In genomic region chr1:169113613-169114119, GRCh38 we compare ENCODE assay signal across 11 cellular contexts. TPM values are rescaled to one million over a fixed set of nuclear protein-coding genes. Genes with fewer than 3 reads are reported as not detected.
A peak's percentile ranks its signal among the peaks of the same experiment; 100 is the strongest.
DNase-seq lines count a peak whose midpoint lies in the region; ATAC-seq and TF ChIP-seq lines count a peak whose summit lies in the region.
"Had no signal": no experiment of that assay in that cellular context is flagged by ENCODE, and none has a peak within 500 bp of the region (broad histone marks: within the 10 kb centered on the region; RNA-seq: fewer than 3 reads in every experiment).

No MANE protein-coding gene starts in this region.

- H2BK120ac ChIP-seq in mesenchymal stem cell (ENCODE audit: low read depth, low read length): peak overlapping the region; percentile 50

- peak overlapping the region; percentile 16 to 52 for H3K4ac ChIP-seq in mesenchymal stem cell (ENCODE audit: low read depth in 1 of 2, low read length in 2 of 2)

- H2BK12ac ChIP-seq in mesenchymal stem cell (ENCODE audit: low read length in 2 of 2): peak overlapping the region in 1 of 2 experiments; percentile 70

- H2AK5ac ChIP-seq in mesenchymal stem cell (ENCODE audit: low read length, severe bottlenecking): peak overlapping the region; percentile 62

- H3K23ac ChIP-seq in mesenchymal stem cell (ENCODE audit: low read length in 2 of 2): no peak overlapping the region

- peaks cover 20% of the 10 kb centered on the region for H3K79me1 ChIP-seq in mesenchymal stem cell (replicated peaks; ENCODE audit: low read length, poor library complexity, severe bottlenecking)

- H3K4me3 Mint-ChIP-seq in T-helper 17 cell: no peak overlapping the region
- H3K4me3 Mint-ChIP-seq: activated naive CD8-positive, alpha-beta T cell treated with anti-CD3 and anti-CD28 coated beads, Interleukin-2, amount 10 ng/mL, durations not matched to agents 7 days and 5 days had no signal

- H3K4me3 ChIP-seq in AG10803 (ENCODE audit: low read length): no peak overlapping the region
- peak overlapping the region in 1 of 2 donors; percentile 41 for H3K4me3 ChIP-seq in duodenal mucosa (ENCODE audit: low read depth in 1 of 2, low read length in 2 of 2)
- no peak overlapping the region for H3K4me3 ChIP-seq in mesenchymal stem cell (ENCODE audit: insufficient read depth in 1 of 2, low read depth in 1 of 2, low read length in 2 of 2)

- DNase-seq in AG10803 (ENCODE audit: low read depth): peak; percentile 90
- DNase-seq in M059J (ENCODE audit: low read depth): peak; percentile 99
- DNase-seq in mesenchymal stem cell: peak; percentile 94
- DNase-seq in effector CD4-positive, alpha-beta T cell: no peak
- no peak for DNase-seq in NCI-H146 (lab: John Stamatoyannopoulos, UW)
- DNase-seq in SHP77 treated with DMSO at 0.1 percent for 48 hours (lab: John Stamatoyannopoulos, UW): no peak
- DNase-seq in T-helper 17 cell: no peak
- DNase-seq: activated naive CD8-positive, alpha-beta T cell treated with anti-CD3 and anti-CD28 coated beads, Interleukin-2, amount 10 ng/mL, durations not matched to agents 7 days and 5 days; OCI-M1; retina had no signal

- H3K4me2 ChIP-seq in mesenchymal stem cell (ENCODE audit: low read length, poor library complexity, severe bottlenecking): no peak overlapping the region

- peak overlapping the region; percentile 9 to 80 for H3K18ac ChIP-seq in mesenchymal stem cell (ENCODE audit: low read depth in 1 of 2, low read length in 2 of 2)

- H4K91ac ChIP-seq in mesenchymal stem cell (ENCODE audit: low read length): peak overlapping the region; percentile 65

- peaks cover 4% of the 10 kb centered on the region for H3K36me3 Mint-ChIP-seq in T-helper 17 cell (ENCODE audit: low read depth)

- H2BK5ac ChIP-seq in mesenchymal stem cell (ENCODE audit: low read depth, low read length, poor library complexity, severe bottlenecking): peak overlapping the region; percentile 49

- H3K27me3 Mint-ChIP-seq in T-helper 17 cell: peaks cover 10% of the 10 kb centered on the region
- H3K27me3 Mint-ChIP-seq: activated naive CD8-positive, alpha-beta T cell treated with anti-CD3 and anti-CD28 coated beads, Interleukin-2, amount 10 ng/mL, durations not matched to agents 7 days and 5 days had no signal

- no peaks in the 10 kb centered on the region for H3K9me3 ChIP-seq in duodenal mucosa (ENCODE audit: control insufficient read depth in 1 of 2, low read length in 2 of 2)
- no peaks in the 10 kb centered on the region for H3K9me3 ChIP-seq in mesenchymal stem cell (ENCODE audit: control insufficient read depth, low read length)
- H3K9me3 ChIP-seq in T-helper 17 cell (ENCODE audit: control insufficient read depth, low read length, poor library complexity, severe bottlenecking): no peaks in the 10 kb centered on the region

- peak overlapping the region; percentile 60 for H2BK15ac ChIP-seq in mesenchymal stem cell (ENCODE audit: low read depth, poor library complexity, severe bottlenecking)

- no peak for TF ChIP-seq CTCF in AG10803 (conservative IDR thresholded peaks at IDR 0.05; ENCODE audit: low read length)

- H3K14ac ChIP-seq in mesenchymal stem cell (ENCODE audit: low read length in 2 of 2): no peak overlapping the region

- H2AFZ ChIP-seq in mesenchymal stem cell (ENCODE audit: low read depth, low read length): no peak overlapping the region

- H3K36me3 ChIP-seq in duodenal mucosa (ENCODE audit: control insufficient read depth in 1 of 2, insufficient read depth in 2 of 2, low read length in 2 of 2) (peaks cover 36 to 54% of the 10 kb centered on the region in 2 donors), mesenchymal stem cell (ENCODE audit: control insufficient read depth in 1 of 2, insufficient read depth in 2 of 2, low read depth in 1 of 2, low read length in 2 of 2) (peaks cover 0 to 23% of the 10 kb centered on the region in 2 experiments)

- no peak for ATAC-seq in T-helper 17 cell

- H4K8ac ChIP-seq in mesenchymal stem cell (ENCODE audit: low read length): peak overlapping the region; percentile 70

- peaks cover 16% of the 10 kb centered on the region for H3K4me1 Mint-ChIP-seq in T-helper 17 cell

- H3K4me1 ChIP-seq in duodenal mucosa (ENCODE audit: control insufficient read depth in 1 of 2, insufficient read depth in 2 of 2, low read length in 2 of 2) (peaks cover 67 to 72% of the 10 kb centered on the region in 2 donors), mesenchymal stem cell (ENCODE audit: control insufficient read depth, insufficient read depth, low read depth, low read length) (peaks cover 20% of the 10 kb centered on the region)

- no peaks in the 10 kb centered on the region for H3K27me3 ChIP-seq in duodenal mucosa (ENCODE audit: control insufficient read depth in 1 of 2, insufficient read depth in 2 of 2, low read length in 2 of 2)
- H3K27me3 ChIP-seq in mesenchymal stem cell (ENCODE audit: control insufficient read depth in 1 of 2, insufficient read depth in 1 of 2, low read length in 2 of 2): no peaks in the 10 kb centered on the region

- H3K27ac ChIP-seq in duodenal mucosa (ENCODE audit: low read depth, low read length) (peak overlapping the region; percentile 54), mesenchymal stem cell (ENCODE audit: low read length, poor library complexity, severe bottlenecking) (peak overlapping the region; percentile 82)

- H3K9ac ChIP-seq in duodenal mucosa (ENCODE audit: low read depth in 1 of 2, low read length in 2 of 2) (peak overlapping the region in 1 of 2 donors; percentile 9), mesenchymal stem cell (ENCODE audit: low read length) (peak overlapping the region; percentile 63)

- no peak overlapping the region for H3K27ac Mint-ChIP-seq in T-helper 17 cell
- H3K27ac Mint-ChIP-seq: activated naive CD8-positive, alpha-beta T cell treated with anti-CD3 and anti-CD28 coated beads, Interleukin-2, amount 10 ng/mL, durations not matched to agents 7 days and 5 days had no signal

- 41% methylated on average over 4 of the region's 4 CpGs for WGBS in mesenchymal stem cell

RNA-seq across cellular contexts. Expression of gene ATP1B1, which starts 7.2 kb away (rescaled TPM):
- total RNA-seq in M059J (2014; rRNA removed; shearing (Covaris generic)): 68.2 and 71.0 TPM in 2 replicates
- 59.9 TPM for polyA plus RNA-seq in mesenchymal stem cell (2013, experiment 1 of 2)
- 62.4 TPM for polyA plus RNA-seq in mesenchymal stem cell (2013, experiment 2 of 2)
- 1 to 10 TPM; 3.5 to 7.1 TPM for total RNA-seq in T-helper 17 cell

Comparison
In these comparisons a context has a peak if more than half of its experiments do, and no peak if none do; other contexts are left out.
1. DNase-seq: peak in AG10803 (single experiment), M059J (single experiment) and mesenchymal stem cell (single experiment); none in effector CD4-positive, alpha-beta T cell (single experiment), NCI-H146 (single experiment), SHP77 treated with DMSO at 0.1 percent for 48 hours (single experiment) and T-helper 17 cell (0 of 3).